ENCODE assay signal across 15 cellular contexts in genomic region chr19:8393871-8394250, GRCh38. TPM values are rescaled to one million over a fixed set of nuclear protein-coding genes. Genes with fewer than 3 reads are reported as not detected.
DNase-seq lines count a peak whose midpoint lies in the region; ATAC-seq, FAIRE-seq and TF ChIP-seq lines count a peak whose summit lies in the region.
"Had no signal": no experiment of that assay in that cellular context is flagged by ENCODE, and none has a peak within 500 bp of the region (broad histone marks: within the 10 kb centered on the region; RNA-seq: fewer than 3 reads in every experiment).

No MANE protein-coding gene starts in this region.

- peaks cover 0 to 2% of the 10 kb centered on the region in 2 donors for H3K36me3 Mint-ChIP-seq in activated T-cell treated with anti-CD3 and anti-CD28 coated beads, Interleukin-2, amount 50 U/mL, for 72 hours (ENCODE audit: insufficient read depth in 2 of 2)
- peaks cover 1% of the 10 kb centered on the region for H3K36me3 Mint-ChIP-seq in neural progenitor cell
- peaks cover 7% of the 10 kb centered on the region for H3K36me3 Mint-ChIP-seq in T-helper 2 cell treated with Interferon-gamma antibody and Interleukin-4, amounts not matched to agents 5 μg/mL and 100 μg/mL, for 36 hours (ENCODE audit: low read depth)
- H3K36me3 Mint-ChIP-seq in activated T-cell treated with anti-CD3 and anti-CD28 coated beads, Interleukin-2, amount 50 U/mL, for 4 hours (ENCODE audit: insufficient read depth) = no peaks in the 10 kb centered on the region

- H3K4me1 ChIP-seq in esophagus muscularis mucosa (peaks cover 78 to 90% (median 87%) of the 10 kb centered on the region in 4 donors), neural progenitor cell (no peaks in the 10 kb centered on the region), upper lobe of left lung (peaks cover 68 to 81% (median 72%) of the 10 kb centered on the region in 4 donors)

- H3K9me3 ChIP-seq in esophagus muscularis mucosa (no peaks in the 10 kb centered on the region), neural progenitor cell (ENCODE audit: low read depth) (no peaks in the 10 kb centered on the region), upper lobe of left lung (no peaks in the 10 kb centered on the region)

- no peak overlapping the region for H3K4me3 Mint-ChIP-seq in activated T-cell treated with anti-CD3 and anti-CD28 coated beads, Interleukin-2, amount 50 U/mL, for 72 hours
- no peak overlapping the region for H3K4me3 Mint-ChIP-seq in neural progenitor cell
- H3K4me3 Mint-ChIP-seq in T-helper 2 cell treated with Interferon-gamma antibody and Interleukin-4, amounts not matched to agents 5 μg/mL and 100 μg/mL, for 36 hours = no peak overlapping the region
- no peak overlapping the region for H3K4me3 Mint-ChIP-seq in activated T-cell treated with anti-CD3 and anti-CD28 coated beads, Interleukin-2, amount 50 U/mL, for 4 hours
- H3K4me3 Mint-ChIP-seq: activated T-helper 1 cell treated with anti-CD3 and anti-CD28 coated beads, Interleukin-12 subunit alpha, Interleukin-12 subunit beta, Interleukin-2, Interleukin-4 antibody, amounts not matched to agents 30 ng/mL and 10 ng/mL and 1 ng/mL, durations not matched to agents 14 hours and 24 hours and 36 hours had no signal

- 89% methylated on average over 7 of the region's 8 CpGs for WGBS in esophagus muscularis mucosa
- whole genome bisulfite sequencing in upper lobe of left lung, 2 donors = 93 to 97% methylated on average over 8 of the region's 8 CpGs

- TF ChIP-seq POLR2A in esophagus muscularis mucosa (IDR thresholded peaks at IDR 0.05; ENCODE audit: low read depth) (no peak), upper lobe of left lung (IDR thresholded peaks at IDR 0.05) (no peak)

- H4K20me1 ChIP-seq in neural progenitor cell (ENCODE audit: low read depth) = peaks cover 62% of the 10 kb centered on the region

- H3K27me3 Mint-ChIP-seq in activated T-cell treated with anti-CD3 and anti-CD28 coated beads, Interleukin-2, amount 50 U/mL, for 72 hours (ENCODE audit: low read depth) = no peaks in the 10 kb centered on the region
- peaks cover 14% of the 10 kb centered on the region for H3K27me3 Mint-ChIP-seq in neural progenitor cell (ENCODE audit: insufficient read depth, low read depth)
- no peaks in the 10 kb centered on the region for H3K27me3 Mint-ChIP-seq in T-helper 2 cell treated with Interferon-gamma antibody and Interleukin-4, amounts not matched to agents 5 μg/mL and 100 μg/mL, for 36 hours (ENCODE audit: low read depth)
- no peaks in the 10 kb centered on the region for H3K27me3 Mint-ChIP-seq in activated T-cell treated with anti-CD3 and anti-CD28 coated beads, Interleukin-2, amount 50 U/mL, for 4 hours (ENCODE audit: low read depth)

- intact Hi-C loops in esophagus muscularis mucosa (cut with DNase I) = no loop called here

- H3K4me2 ChIP-seq in neural progenitor cell = no peak overlapping the region

- H3K4me1 Mint-ChIP-seq in activated T-cell treated with anti-CD3 and anti-CD28 coated beads, Interleukin-2, amount 50 U/mL, for 72 hours (ENCODE audit: low read depth) = peaks cover 43% of the 10 kb centered on the region
- H3K4me1 Mint-ChIP-seq in neural progenitor cell = peaks cover 23% of the 10 kb centered on the region
- H3K4me1 Mint-ChIP-seq in T-helper 2 cell treated with Interferon-gamma antibody and Interleukin-4, amounts not matched to agents 5 μg/mL and 100 μg/mL, for 36 hours (ENCODE audit: low read depth) = peaks cover 23% of the 10 kb centered on the region
- peaks cover 28% of the 10 kb centered on the region for H3K4me1 Mint-ChIP-seq in activated T-cell treated with anti-CD3 and anti-CD28 coated beads, Interleukin-2, amount 50 U/mL, for 4 hours (ENCODE audit: low read depth)

- no peak for TF ChIP-seq EP300 in esophagus muscularis mucosa (IDR thresholded peaks at IDR 0.05)
- TF ChIP-seq EP300 in upper lobe of left lung (IDR thresholded peaks at IDR 0.05) = no peak

- H3K27ac ChIP-seq in esophagus muscularis mucosa (replicated peaks in 1 of 4) (peak overlapping the region; percentile 100), neural progenitor cell (no peak overlapping the region), upper lobe of left lung (peak overlapping the region; percentile 53 to 100 (median 100))
- H3K27ac ChIP-seq: cardiac muscle cell, HL-60, WERI-Rb-1 had no signal

- peaks cover 0 to 5% (median 2%) of the 10 kb centered on the region in 4 donors for H3K36me3 ChIP-seq in esophagus muscularis mucosa
- no peaks in the 10 kb centered on the region for H3K36me3 ChIP-seq in neural progenitor cell
- H3K36me3 ChIP-seq in upper lobe of left lung = peaks cover 0 to 4% (median 1%) of the 10 kb centered on the region in 4 donors
- H3K36me3 ChIP-seq: cardiac muscle cell had no signal

- peaks cover 86% of the 10 kb centered on the region for H3K79me2 ChIP-seq in neural progenitor cell (ENCODE audit: low read depth)

- H3K27me3 ChIP-seq in esophagus muscularis mucosa = no peaks in the 10 kb centered on the region
- H3K27me3 ChIP-seq in neural progenitor cell = no peaks in the 10 kb centered on the region
- no peaks in the 10 kb centered on the region for H3K27me3 ChIP-seq in upper lobe of left lung
- H3K27me3 ChIP-seq: cardiac muscle cell had no signal

- peak overlapping the region; percentile 86 for H3K27ac Mint-ChIP-seq in activated T-cell treated with anti-CD3 and anti-CD28 coated beads, Interleukin-2, amount 50 U/mL, for 72 hours
- no peak overlapping the region for H3K27ac Mint-ChIP-seq in neural progenitor cell
- no peak overlapping the region for H3K27ac Mint-ChIP-seq in T-helper 2 cell treated with Interferon-gamma antibody and Interleukin-4, amounts not matched to agents 5 μg/mL and 100 μg/mL, for 36 hours
- H3K27ac Mint-ChIP-seq: activated T-helper 1 cell treated with anti-CD3 and anti-CD28 coated beads, Interleukin-12 subunit alpha, Interleukin-12 subunit beta, Interleukin-2, Interleukin-4 antibody, amounts not matched to agents 30 ng/mL and 10 ng/mL and 1 ng/mL, durations not matched to agents 14 hours and 24 hours and 36 hours had no signal

- H3K9ac ChIP-seq in neural progenitor cell = peak overlapping the region; percentile 49

- TF ChIP-seq CTCF in esophagus muscularis mucosa (IDR thresholded peaks at IDR 0.05) (no peak), neural progenitor cell (IDR thresholded peaks at IDR 0.05) (no peak), upper lobe of left lung (IDR thresholded peaks at IDR 0.05) (no peak), D721Med (IDR thresholded peaks at IDR 0.05; ENCODE audit: insufficient read depth, missing control alignments) (no peak)

- ATAC-seq in activated T-cell treated with anti-CD3 and anti-CD28 coated beads, Interleukin-2, amount 50 U/mL, for 72 hours (replicated peaks in 1 of 2) = no peak
- no peak for ATAC-seq in upper lobe of left lung (ENCODE audit: low FRiP score in 2 of 2)
- no peak for ATAC-seq in activated T-cell treated with anti-CD3 and anti-CD28 coated beads, Interleukin-2, amount 50 U/mL, for 4 hours

- DNase-seq in activated T-cell treated with anti-CD3 and anti-CD28 coated beads, Interleukin-2, amount 50 U/mL, for 72 hours = no peak
- DNase-seq in activated T-cell treated with anti-CD3 and anti-CD28 coated beads, Interleukin-2, amount 50 U/mL, for 48 hours = no peak
- DNase-seq in esophagus muscularis mucosa (ENCODE audit: extremely low spot score) (no peak), neural progenitor cell (ENCODE audit: low spot score) (no peak), upper lobe of left lung (peak in 1 of 2 donors; percentile 65), D721Med (ENCODE audit: insufficient read length, low spot score) (no peak)
- no peak for DNase-seq in T-helper 2 cell treated with Interferon-gamma antibody and Interleukin-4, amounts not matched to agents 5 μg/mL and 100 μg/mL, for 36 hours (ENCODE audit: low spot score)
- no peak for DNase-seq in activated T-cell treated with anti-CD3 and anti-CD28 coated beads, Interleukin-2, amount 50 U/mL, for 4 hours
- DNase-seq: ACHN; RPMI8226; stimulated activated naive CD4-positive, alpha-beta T cell treated with Interleukin-2 at 50 U/mL for 16 hours; WERI-Rb-1 had no signal

- no peak overlapping the region for H2AFZ ChIP-seq in neural progenitor cell (replicated peaks)

- no peaks in the 10 kb centered on the region for H3K9me3 Mint-ChIP-seq in activated T-cell treated with anti-CD3 and anti-CD28 coated beads, Interleukin-2, amount 50 U/mL, for 72 hours
- H3K9me3 Mint-ChIP-seq in neural progenitor cell = no peaks in the 10 kb centered on the region
- no peaks in the 10 kb centered on the region for H3K9me3 Mint-ChIP-seq in T-helper 2 cell treated with Interferon-gamma antibody and Interleukin-4, amounts not matched to agents 5 μg/mL and 100 μg/mL, for 36 hours
- no peaks in the 10 kb centered on the region for H3K9me3 Mint-ChIP-seq in activated T-cell treated with anti-CD3 and anti-CD28 coated beads, Interleukin-2, amount 50 U/mL, for 4 hours
- H3K9me3 Mint-ChIP-seq: activated T-helper 1 cell treated with anti-CD3 and anti-CD28 coated beads, Interleukin-12 subunit alpha, Interleukin-12 subunit beta, Interleukin-2, Interleukin-4 antibody, amounts not matched to agents 30 ng/mL and 10 ng/mL and 1 ng/mL, durations not matched to agents 14 hours and 24 hours and 36 hours had no signal

- no peak for FAIRE-seq in D721Med (lab: Jason Lieb, UNC)

- no peak overlapping the region for H3K4me3 ChIP-seq in esophagus muscularis mucosa
- H3K4me3 ChIP-seq in neural progenitor cell = no peak overlapping the region
- no peak overlapping the region for H3K4me3 ChIP-seq in upper lobe of left lung
- H3K4me3 ChIP-seq: cardiac muscle cell had no signal

- H3F3A ChIP-seq in neural progenitor cell (ENCODE audit: low read depth) = peaks cover 11% of the 10 kb centered on the region

RNA-seq across cellular contexts. Expression of gene RAB11B, which starts 3.7 kb away (rescaled TPM):
- 10 to 100 TPM; 68.8 to 69.2 TPM for total RNA-seq in activated T-cell treated with anti-CD3 and anti-CD28 coated beads, Interleukin-2, amount 50 U/mL, for 72 hours
- 100 to 1,000 TPM in 1 of 4 donors, 10 to 100 TPM in 3; 27.8 to 101 (median 42.3) TPM for total RNA-seq in esophagus muscularis mucosa
- 17.1 and 32.3 TPM in 2 replicates for total RNA-seq in neural progenitor cell (ENCODE audit: low replicate concordance)
- total RNA-seq in upper lobe of left lung = 100 to 1,000 TPM in 4 of 6 donors, 10 to 100 TPM in 2; 55.0 to 158 (median 130) TPM
- 10 to 100 TPM; 69.5 to 73.9 (median 71.4) TPM for total RNA-seq in activated T-cell treated with anti-CD3 and anti-CD28 coated beads, Interleukin-2, amount 50 U/mL, for 4 hours

RNA-seq across cellular contexts. Expression of gene MARCHF2, which starts 19.2 kb away (rescaled TPM):
- total RNA-seq in activated T-cell treated with anti-CD3 and anti-CD28 coated beads, Interleukin-2, amount 50 U/mL, for 72 hours = 10 to 100 TPM; 12.1 to 13.0 TPM
- total RNA-seq in esophagus muscularis mucosa (100 to 1,000 TPM; 227 to 286 (median 247) TPM), neural progenitor cell (ENCODE audit: low replicate concordance) (27.0 and 72.7 TPM in 2 replicates), upper lobe of left lung (100 to 1,000 TPM in 3 of 6 donors, 10 to 100 TPM in 3; 72.2 to 266 (median 111) TPM)
- total RNA-seq in activated T-cell treated with anti-CD3 and anti-CD28 coated beads, Interleukin-2, amount 50 U/mL, for 4 hours = 1 to 10 TPM; 6.4 to 9.5 (median 6.7) TPM

RNA-seq across cellular contexts. Expression of gene ANGPTL4, which starts 29.9 kb away (rescaled TPM):
- total RNA-seq in activated T-cell treated with anti-CD3 and anti-CD28 coated beads, Interleukin-2, amount 50 U/mL, for 72 hours = 1 to 10 TPM in 1 of 2 donors, under 1 TPM in 1; 0.89 to 5.0 TPM
- 10 to 100 TPM in 3 of 4 donors, 1 to 10 TPM in 1; 3.7 to 37.9 (median 22.6) TPM for total RNA-seq in esophagus muscularis mucosa
- total RNA-seq in neural progenitor cell (ENCODE audit: low replicate concordance) = 1.9 TPM in 1 of 2 replicates, not detected in the other
- total RNA-seq in upper lobe of left lung = 10 to 100 TPM in 4 of 6 donors, 1 to 10 TPM in 1, not detected in 1; 1.8 to 27.7 (median 13.4) TPM
- total RNA-seq in activated T-cell treated with anti-CD3 and anti-CD28 coated beads, Interleukin-2, amount 50 U/mL, for 4 hours = under 1 TPM in 1 of 3 donors, not detected in 2; 0.24 TPM

RNA-seq across cellular contexts. Expression of gene KANK3, which starts 50.8 kb away (rescaled TPM):
- 1 to 10 TPM in 1 of 2 donors, under 1 TPM in 1; 0.99 to 1.6 TPM for total RNA-seq in activated T-cell treated with anti-CD3 and anti-CD28 coated beads, Interleukin-2, amount 50 U/mL, for 72 hours
- total RNA-seq in esophagus muscularis mucosa = 10 to 100 TPM; 23.7 to 36.0 (median 30.0) TPM
- 1.9 TPM in 1 of 2 replicates, not detected in the other for total RNA-seq in neural progenitor cell (ENCODE audit: low replicate concordance)
- 100 to 1,000 TPM in 1 of 6 donors, 10 to 100 TPM in 5; 27.7 to 109 (median 56.9) TPM for total RNA-seq in upper lobe of left lung
- total RNA-seq in activated T-cell treated with anti-CD3 and anti-CD28 coated beads, Interleukin-2, amount 50 U/mL, for 4 hours = under 1 TPM in 2 of 3 donors, not detected in 1; 0.41 to 0.43 TPM

RNA-seq across cellular contexts. Expression of gene HNRNPM, which starts 50.9 kb away (rescaled TPM):
- total RNA-seq in activated T-cell treated with anti-CD3 and anti-CD28 coated beads, Interleukin-2, amount 50 U/mL, for 72 hours = 100 to 1,000 TPM; 168 to 183 TPM
- total RNA-seq in esophagus muscularis mucosa (100 to 1,000 TPM; 103 to 126 (median 116) TPM), neural progenitor cell (ENCODE audit: low replicate concordance) (118 and 156 TPM in 2 replicates), upper lobe of left lung (100 to 1,000 TPM in 5 of 6 donors, 10 to 100 TPM in 1; 95.2 to 188 (median 149) TPM)
- total RNA-seq in activated T-cell treated with anti-CD3 and anti-CD28 coated beads, Interleukin-2, amount 50 U/mL, for 4 hours = 100 to 1,000 TPM; 448 to 486 (median 453) TPM
